24 cellular contexts compared by ENCODE assay signal in the genomic region with DNA sequence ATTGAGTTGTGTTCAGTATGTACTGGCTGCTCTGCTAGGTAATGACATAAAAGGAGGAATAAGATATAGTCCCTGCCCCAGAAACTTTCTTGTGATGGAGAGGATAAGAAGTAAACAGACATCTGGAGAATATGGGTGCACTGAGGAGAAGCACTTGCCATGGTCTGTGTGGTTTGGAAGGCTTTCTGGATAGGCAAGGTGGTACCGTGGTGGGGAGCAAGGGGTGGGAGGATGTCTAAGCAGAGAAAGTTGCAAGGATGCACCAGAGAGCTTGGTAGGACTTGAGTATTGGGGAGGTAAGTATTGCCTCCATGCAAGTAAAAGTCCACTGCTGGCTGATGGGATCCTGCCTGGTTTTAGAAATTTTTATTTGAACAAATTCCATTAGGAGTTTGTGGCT. TPM values are rescaled to one million over a fixed set of nuclear protein-coding genes. Genes with fewer than 3 reads are reported as not detected.
DNase-seq lines count a peak whose midpoint lies in the region; ATAC-seq and TF ChIP-seq lines count a peak whose summit lies in the region.
"Had no signal": no experiment of that assay in that cellular context is flagged by ENCODE, and none has a peak within 500 bp of the region (broad histone marks: within the 10 kb centered on the region; RNA-seq: fewer than 3 reads in every experiment).

No MANE protein-coding gene starts in this region.

- ATAC-seq in SK-N-SH treated with all-trans-retinoic acid at 6 μM for 48 hours (no peak), HG02623 (IDR thresholded peaks at IDR 0.05; ENCODE audit: unreplicated experiment) (no peak)
- ATAC-seq: GM12878 had no signal

- H3K4me1 ChIP-seq in mesendoderm (ENCODE audit: control insufficient read depth, low read depth, low read length) (no peaks in the 10 kb centered on the region), vagina (no peaks in the 10 kb centered on the region)
- H3K4me1 ChIP-seq: BLaER1 had no signal

- H3K79me1 ChIP-seq in mesendoderm (ENCODE audit: low read length) = no peaks in the 10 kb centered on the region

- no peak overlapping the region for H3K18ac ChIP-seq in mesendoderm (ENCODE audit: low read length)

- no peaks in the 10 kb centered on the region for H3K79me2 ChIP-seq in mesendoderm (ENCODE audit: control insufficient read depth, insufficient read depth, low read length)

- H3K4me2 ChIP-seq in mesendoderm (ENCODE audit: low read length) = no peak overlapping the region
- H3K4me2 ChIP-seq: BLaER1 had no signal

- no peak for TF ChIP-seq POLR2A in vagina (IDR thresholded peaks at IDR 0.05)

- peak; percentile 0 for DNase-seq in ecto neural progenitor cell (ENCODE audit: low spot score)
- no peak for DNase-seq in mesendoderm
- peak; percentile 37 to 52 for DNase-seq in vagina (ENCODE audit: extremely low spot score in 2 of 2)
- DNase-seq in RPMI8226 = no peak
- DNase-seq: 8988T; ACHN; C1 segment of cervical spinal cord; CD4-positive, alpha-beta memory T cell; CD4-positive, CD25-positive, alpha-beta regulatory T cell; CD8-positive, alpha-beta memory T cell; COR-L47; DMS 273 treated with DMSO at 0.1 percent for 48 hours; DMS153; DMS53; DMS79; DND-41; EL; GDM1 had no signal

- no peak overlapping the region for H3K56ac ChIP-seq in mesendoderm (ENCODE audit: low read length)

- TF ChIP-seq CTCF in vagina (IDR thresholded peaks at IDR 0.05) = no peak

- H3K36me3 ChIP-seq in mesendoderm (ENCODE audit: control insufficient read depth, insufficient read depth, low read length) (no peaks in the 10 kb centered on the region), vagina (no peaks in the 10 kb centered on the region)
- H3K36me3 ChIP-seq: BE2C, BLaER1 had no signal

- no peak overlapping the region for H3K4ac ChIP-seq in mesendoderm (ENCODE audit: low read depth, low read length)

- WGBS in mesendoderm (ENCODE audit: extremely low coverage, insufficient coverage, low lambda C conversion rate) = no CpG with 5 or more reads among the region's 1 CpG

- no peak overlapping the region for H2AK5ac ChIP-seq in mesendoderm (ENCODE audit: low read length)

- H3K4me3 ChIP-seq in mesendoderm (ENCODE audit: low read length) (no peak overlapping the region), vagina (no peak overlapping the region)
- H3K4me3 ChIP-seq: BLaER1, GM12878 had no signal

- no peak overlapping the region for H3K9ac ChIP-seq in mesendoderm (ENCODE audit: low read length)
- H3K9ac ChIP-seq: BLaER1 had no signal

- H2BK120ac ChIP-seq in mesendoderm (ENCODE audit: low read depth, low read length) = no peak overlapping the region

- intact Hi-C loops in vagina (cut with DNase I) = no loop called here

- no peaks in the 10 kb centered on the region for H3K9me3 ChIP-seq in vagina
- H3K9me3 ChIP-seq: BE2C, BLaER1 had no signal

- no peak overlapping the region for H4K5ac ChIP-seq in mesendoderm (ENCODE audit: low read length)

- H3K27ac ChIP-seq in mesendoderm (ENCODE audit: low read depth, low read length) (no peak overlapping the region), vagina (no peak overlapping the region)
- H3K27ac ChIP-seq: BLaER1 had no signal

- no peak overlapping the region for H4K8ac ChIP-seq in mesendoderm (ENCODE audit: low read depth, low read length)

- H2BK5ac ChIP-seq in mesendoderm (ENCODE audit: low read length) = no peak overlapping the region

- no peaks in the 10 kb centered on the region for H3K27me3 ChIP-seq in mesendoderm (ENCODE audit: insufficient read depth, low read length, poor library complexity)
- no peaks in the 10 kb centered on the region for H3K27me3 ChIP-seq in vagina
- H3K27me3 ChIP-seq: BE2C, BLaER1 had no signal

- H3K23ac ChIP-seq in mesendoderm (ENCODE audit: low read length) = peak overlapping the region; percentile 18

- no peak overlapping the region for H2BK15ac ChIP-seq in mesendoderm (replicated peaks; ENCODE audit: low read depth)

TF ChIP-seq in SK-N-SH treated with all-trans-retinoic acid at 6 μM for 48 hours, 23 proteins besides CTCF, POLR2A, EP300 and RAD21:
- TF ChIP-seq ZNF565 (CRISPR knock-in tag; conservative IDR thresholded peaks at IDR 0.05; ENCODE audit: low read depth) (no peak), ZNF8 (CRISPR knock-in tag; IDR thresholded peaks at IDR 0.05) (no peak), SNAI2 (CRISPR knock-in tag; IDR thresholded peaks at IDR 0.05) (no peak), ESRRG (CRISPR knock-in tag; IDR thresholded peaks at IDR 0.05) (no peak), ZC3H10 (CRISPR knock-in tag; IDR thresholded peaks at IDR 0.05) (no peak), ARNTL (CRISPR knock-in tag; IDR thresholded peaks at IDR 0.05; ENCODE audit: borderline replicate concordance, low read depth) (no peak), PPARA (CRISPR knock-in tag; IDR thresholded peaks at IDR 0.05; ENCODE audit: borderline replicate concordance) (no peak), ZFP30 (CRISPR knock-in tag; IDR thresholded peaks at IDR 0.05) (no peak), TOX (CRISPR knock-in tag; IDR thresholded peaks at IDR 0.05; ENCODE audit: borderline replicate concordance) (no peak), ZNF70 (CRISPR knock-in tag; IDR thresholded peaks at IDR 0.05) (no peak), OSR1 (CRISPR knock-in tag; IDR thresholded peaks at IDR 0.05) (no peak)
- TF ChIP-seq, protein P1, sequence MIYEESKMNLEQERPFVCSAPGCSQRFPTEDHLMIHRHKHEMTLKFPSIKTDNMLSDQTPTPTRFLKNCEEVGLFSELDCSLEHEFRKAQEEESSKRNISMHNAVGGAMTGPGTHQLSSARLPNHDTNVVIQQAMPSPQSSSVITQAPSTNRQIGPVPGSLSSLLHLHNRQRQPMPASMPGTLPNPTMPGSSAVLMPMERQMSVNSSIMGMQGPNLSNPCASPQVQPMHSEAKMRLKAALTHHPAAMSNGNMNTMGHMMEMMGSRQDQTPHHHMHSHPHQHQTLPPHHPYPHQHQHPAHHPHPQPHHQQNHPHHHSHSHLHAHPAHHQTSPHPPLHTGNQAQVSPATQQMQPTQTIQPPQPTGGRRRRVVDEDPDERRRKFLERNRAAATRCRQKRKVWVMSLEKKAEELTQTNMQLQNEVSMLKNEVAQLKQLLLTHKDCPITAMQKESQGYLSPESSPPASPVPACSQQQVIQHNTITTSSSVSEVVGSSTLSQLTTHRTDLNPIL (CRISPR knock-in tag; IDR thresholded peaks at IDR 0.05; ENCODE audit: low read depth) = no peak
- TF ChIP-seq, protein P2, sequence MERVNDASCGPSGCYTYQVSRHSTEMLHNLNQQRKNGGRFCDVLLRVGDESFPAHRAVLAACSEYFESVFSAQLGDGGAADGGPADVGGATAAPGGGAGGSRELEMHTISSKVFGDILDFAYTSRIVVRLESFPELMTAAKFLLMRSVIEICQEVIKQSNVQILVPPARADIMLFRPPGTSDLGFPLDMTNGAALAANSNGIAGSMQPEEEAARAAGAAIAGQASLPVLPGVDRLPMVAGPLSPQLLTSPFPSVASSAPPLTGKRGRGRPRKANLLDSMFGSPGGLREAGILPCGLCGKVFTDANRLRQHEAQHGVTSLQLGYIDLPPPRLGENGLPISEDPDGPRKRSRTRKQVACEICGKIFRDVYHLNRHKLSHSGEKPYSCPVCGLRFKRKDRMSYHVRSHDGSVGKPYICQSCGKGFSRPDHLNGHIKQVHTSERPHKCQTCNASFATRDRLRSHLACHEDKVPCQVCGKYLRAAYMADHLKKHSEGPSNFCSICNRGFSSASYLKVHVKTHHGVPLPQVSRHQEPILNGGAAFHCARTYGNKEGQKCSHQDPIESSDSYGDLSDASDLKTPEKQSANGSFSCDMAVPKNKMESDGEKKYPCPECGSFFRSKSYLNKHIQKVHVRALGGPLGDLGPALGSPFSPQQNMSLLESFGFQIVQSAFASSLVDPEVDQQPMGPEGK (CRISPR knock-in tag; IDR thresholded peaks at IDR 0.05; ENCODE audit: borderline replicate concordance) = no peak
- TF ChIP-seq, protein P3, sequence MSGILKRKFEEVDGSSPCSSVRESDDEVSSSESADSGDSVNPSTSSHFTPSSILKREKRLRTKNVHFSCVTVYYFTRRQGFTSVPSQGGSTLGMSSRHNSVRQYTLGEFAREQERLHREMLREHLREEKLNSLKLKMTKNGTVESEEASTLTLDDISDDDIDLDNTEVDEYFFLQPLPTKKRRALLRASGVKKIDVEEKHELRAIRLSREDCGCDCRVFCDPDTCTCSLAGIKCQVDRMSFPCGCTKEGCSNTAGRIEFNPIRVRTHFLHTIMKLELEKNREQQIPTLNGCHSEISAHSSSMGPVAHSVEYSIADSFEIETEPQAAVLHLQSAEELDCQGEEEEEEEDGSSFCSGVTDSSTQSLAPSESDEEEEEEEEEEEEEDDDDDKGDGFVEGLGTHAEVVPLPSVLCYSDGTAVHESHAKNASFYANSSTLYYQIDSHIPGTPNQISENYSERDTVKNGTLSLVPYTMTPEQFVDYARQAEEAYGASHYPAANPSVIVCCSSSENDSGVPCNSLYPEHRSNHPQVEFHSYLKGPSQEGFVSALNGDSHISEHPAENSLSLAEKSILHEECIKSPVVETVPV (CRISPR knock-in tag; IDR thresholded peaks at IDR 0.05) = no peak

RNA-seq across cellular contexts. Expression of a gene that starts 53.5 kb away (rescaled TPM):
- polyA plus RNA-seq in mesendoderm (2013, experiment 1 of 2) = 0.11 TPM
- 0.14 TPM for polyA plus RNA-seq in mesendoderm (2013, experiment 2 of 2)
- total RNA-seq in vagina = 16.0 TPM
- total RNA-seq: CD4-positive, alpha-beta memory T cell; CD4-positive, CD25-positive, alpha-beta regulatory T cell; CD8-positive, alpha-beta memory T cell had no signal
- polyA plus RNA-seq: CD14-positive monocyte; CD4-positive, alpha-beta memory T cell; CD4-positive, CD25-positive, alpha-beta regulatory T cell; CD8-positive, alpha-beta memory T cell had no signal

Comparison
In these comparisons a context has a peak if more than half of its experiments do, and no peak if none do; other contexts are left out.
1. DNase-seq: peak in ecto neural progenitor cell (single experiment) and vagina (2 of 2); none in mesendoderm (single experiment) and RPMI8226 (single experiment).